10 cellular contexts compared by ENCODE assay signal in genomic region chr6:139846538-139847321, GRCh38.
DNase-seq lines count a peak whose midpoint lies in the region; ATAC-seq and TF ChIP-seq lines count a peak whose summit lies in the region.
"Had no signal": no experiment of that assay in that cellular context is flagged by ENCODE, and none has a peak within 500 bp of the region (broad histone marks: within the 10 kb centered on the region; RNA-seq: fewer than 3 reads in every experiment).

No MANE protein-coding gene starts in this region.

- POLR2A ChIA-PET in PC-3 (lab: Charles Lee; ENCODE audit: unreplicated experiment) = no interaction called here

- H2AFZ ChIP-seq in PC-3 (ENCODE audit: low read length) = no peak overlapping the region

- CTCF ChIA-PET in PC-3 (lab: Charles Lee) = no interaction called here

- intact Hi-C loops in PC-3 (cut with micrococcal nuclease) = no loop called here

- H3K9ac ChIP-seq in NT2/D1 (ENCODE audit: insufficient read length, low read depth) (no peak overlapping the region), PC-3 (ENCODE audit: low read length) (no peak overlapping the region)

- no peaks in the 10 kb centered on the region for H3F3A ChIP-seq in PC-3 (ENCODE audit: low read length, unreplicated experiment)

- no peaks in the 10 kb centered on the region for H4K20me1 ChIP-seq in PC-3 (ENCODE audit: low read length)

- H3K9me3 ChIP-seq in NT2/D1 (ENCODE audit: insufficient read depth, low read length) = no peaks in the 10 kb centered on the region
- no peaks in the 10 kb centered on the region for H3K9me3 ChIP-seq in PC-3 (ENCODE audit: low read length)

- no peaks in the 10 kb centered on the region for H3K79me2 ChIP-seq in PC-3 (ENCODE audit: low read length)

- no peaks in the 10 kb centered on the region for H3K27me3 ChIP-seq in H7 (ENCODE audit: control insufficient read depth, insufficient read depth, low read length)
- H3K27me3 ChIP-seq in NT2/D1 (ENCODE audit: insufficient read depth, insufficient read length) = no peaks in the 10 kb centered on the region
- H3K27me3 ChIP-seq in PC-3 (ENCODE audit: low read length) = no peaks in the 10 kb centered on the region

- H3K4me3 ChIP-seq in H7 (ENCODE audit: insufficient read depth, low read depth, low read length) (no peak overlapping the region), NT2/D1 (ENCODE audit: insufficient read length, low read depth) (no peak overlapping the region), PC-3 (ENCODE audit: low read length) (no peak overlapping the region)

- no peak for ATAC-seq in PC-3
- ATAC-seq in GM19455 (IDR thresholded peaks at IDR 0.05; ENCODE audit: unreplicated experiment) = no peak

- H3K27ac ChIP-seq in PC-3 (ENCODE audit: low read length) = no peak overlapping the region
- H3K27ac ChIP-seq: epithelial cell of prostate had no signal

- no peaks in the 10 kb centered on the region for H3K4me1 ChIP-seq in NT2/D1 (ENCODE audit: insufficient read depth, insufficient read length)
- no peaks in the 10 kb centered on the region for H3K4me1 ChIP-seq in PC-3 (ENCODE audit: insufficient read depth, low read length)

- TF ChIP-seq CTCF in PC-3 (conservative IDR thresholded peaks at IDR 0.05; ENCODE audit: low read depth, low read length) = no peak

- H3K9me2 ChIP-seq in PC-3 (replicated peaks; ENCODE audit: low read length) = no peaks in the 10 kb centered on the region

- H3K36me3 ChIP-seq in H7 (replicated peaks; ENCODE audit: control insufficient read depth, insufficient read depth, low read length) (no peaks in the 10 kb centered on the region), NT2/D1 (ENCODE audit: insufficient read depth, insufficient read length, low read length) (no peaks in the 10 kb centered on the region), PC-3 (ENCODE audit: low read depth, low read length) (no peaks in the 10 kb centered on the region)

- H3K4me2 ChIP-seq in PC-3 (ENCODE audit: low read length) = no peak overlapping the region

- BruUV-seq in PC-3 (replicated peaks; lab: Mats Ljungman, UMichigan) = no TSS peak

- DNase-seq in CD1c-positive myeloid dendritic cell (ENCODE audit: extremely low spot score) (peak; percentile 48), H7 (peak; percentile 39), NT2/D1 (ENCODE audit: low read depth, low spot score) (peak; percentile 8), iPS-NIHi7 (ENCODE audit: extremely low spot score) (peak; percentile 64), PC-3 (no peak), DMS53 treated with DMSO at 0.1 percent for 48 hours (lab: John Stamatoyannopoulos, UW; ENCODE audit: unreplicated experiment) (no peak), 8988T (no peak)
- DNase-seq: CD4-positive, CD25-positive, alpha-beta regulatory T cell had no signal

Comparison
In these comparisons a context has a peak if more than half of its experiments do, and no peak if none do; other contexts are left out.
1. DNase-seq: peak in CD1c-positive myeloid dendritic cell (single experiment), H7 (single experiment), NT2/D1 (single experiment) and iPS-NIHi7 (single experiment); none in PC-3 (single experiment), DMS53 treated with DMSO at 0.1 percent for 48 hours (single experiment) and 8988T (single experiment).